Comparison of ENCODE assay signal across 1 cellular context in genomic region chr3:10376353-10376752, GRCh38.
TF ChIP-seq lines count a peak whose summit lies in the region.

No MANE protein-coding gene starts in this region.

TF ChIP-seq in WTC11, 78 proteins besides CTCF, POLR2A, EP300 and RAD21 (continued from another document):
- no peak for TF ChIP-seq AR (CRISPR knock-in tag; IDR thresholded peaks at IDR 0.05)
